ENCODE assay signal across 8 cellular contexts in the genomic region with DNA sequence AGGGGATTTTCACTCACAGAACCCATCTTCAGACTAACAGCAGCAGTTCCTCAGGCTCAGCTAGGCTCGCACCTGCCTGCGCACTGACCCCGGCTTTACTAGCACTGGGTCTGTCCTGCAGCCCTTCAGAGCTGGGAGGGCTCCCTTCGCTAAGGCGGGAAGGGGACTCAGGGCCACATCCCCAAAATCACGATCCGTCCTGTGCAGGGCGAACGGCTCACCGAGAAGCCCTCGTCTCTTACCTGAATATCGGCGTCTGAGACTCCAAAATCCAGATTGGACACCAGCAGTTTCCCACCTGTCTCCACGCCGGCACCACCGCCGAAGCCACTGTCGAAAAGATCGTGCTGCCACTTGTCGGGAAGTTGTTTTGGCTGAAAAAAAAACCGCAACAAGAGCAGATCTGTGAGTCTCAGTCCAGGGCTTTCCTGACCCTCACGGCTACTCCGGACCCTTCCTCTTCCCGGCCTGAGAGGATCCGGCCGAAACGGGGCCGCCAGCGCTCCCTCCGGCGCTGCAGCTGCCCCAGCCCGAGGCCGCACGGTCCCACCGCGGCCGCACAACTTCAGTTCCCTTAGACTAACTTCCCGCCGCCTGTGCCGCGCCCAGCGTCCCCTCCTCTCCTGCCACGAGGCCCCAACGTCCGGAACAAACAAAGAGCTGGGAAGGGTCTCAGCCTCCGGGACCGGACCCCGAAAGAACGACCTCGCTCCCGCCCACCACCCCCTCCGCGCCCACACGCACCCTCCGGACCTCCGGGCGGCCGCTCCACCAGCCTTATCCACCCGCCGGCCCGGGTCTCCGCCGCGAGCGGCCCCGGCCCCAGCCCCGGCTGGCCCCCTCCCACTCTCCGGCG. TPM values are rescaled to one million over a fixed set of nuclear protein-coding genes. Genes with fewer than 3 reads are reported as not detected.
A peak's percentile ranks its signal among the peaks of the same experiment; 100 is the strongest.
DNase-seq lines count a peak whose midpoint lies in the region; ATAC-seq, FAIRE-seq and TF ChIP-seq lines count a peak whose summit lies in the region.

No MANE protein-coding gene starts in this region.

- H3F3A ChIP-seq in PC-9 (ENCODE audit: insufficient read depth, low read depth) (peaks cover 33% of the 10 kb centered on the region), neural cell (ENCODE audit: insufficient read depth, low read length, poor library complexity, severe bottlenecking) (no peaks in the 10 kb centered on the region)

- peak; percentile 17 for ATAC-seq in GM21360 (IDR thresholded peaks at IDR 0.05; ENCODE audit: unreplicated experiment)
- ATAC-seq in HG02588 (IDR thresholded peaks at IDR 0.05; ENCODE audit: unreplicated experiment): no peak

- no peak for TF ChIP-seq RAD21 in neural cell (conservative IDR thresholded peaks at IDR 0.05)

- FAIRE-seq in H54 (lab: Jason Lieb, UNC): no peak

- H4K20me1 ChIP-seq in PC-9 (ENCODE audit: insufficient read depth) (peaks cover 3% of the 10 kb centered on the region), neural cell (ENCODE audit: insufficient read depth) (no peaks in the 10 kb centered on the region)

- intact Hi-C loops in PC-9 (cut with micrococcal nuclease; ENCODE audit: unreplicated experiment): loop anchor here (10.0 kb wide), 1 partner anchor 214 kb away; no protein-coding TSS in a partner anchor

- H3K9me3 ChIP-seq in PC-9 (ENCODE audit: insufficient read depth, low read depth): no peaks in the 10 kb centered on the region
- H3K9me3 ChIP-seq in duodenal mucosa (ENCODE audit: control insufficient read depth in 1 of 2, low read length in 2 of 2): no peaks in the 10 kb centered on the region
- no peaks in the 10 kb centered on the region for H3K9me3 ChIP-seq in neural cell (ENCODE audit: low read length)

- TF ChIP-seq CTCF in AG09309 (IDR thresholded peaks at IDR 0.05; ENCODE audit: control insufficient read depth, insufficient read depth, low read depth, low read length, missing control alignments): no peak
- TF ChIP-seq CTCF in PC-9 (conservative IDR thresholded peaks at IDR 0.05): no peak
- TF ChIP-seq CTCF in neural cell (IDR thresholded peaks at IDR 0.05; ENCODE audit: poor library complexity, severe bottlenecking): no peak

- no peaks in the 10 kb centered on the region for H3K9me2 ChIP-seq in PC-9 (ENCODE audit: insufficient read depth)
- no peaks in the 10 kb centered on the region for H3K9me2 ChIP-seq in neural cell (ENCODE audit: insufficient read depth, low read length)

- CTCF ChIA-PET in PC-9 (lab: Charles Lee): no interaction called here

- H3K36me3 ChIP-seq in PC-9 (ENCODE audit: low read depth) (no peaks in the 10 kb centered on the region), duodenal mucosa (ENCODE audit: control insufficient read depth in 1 of 2, insufficient read depth in 2 of 2, low read length in 2 of 2) (peaks cover 36 to 51% of the 10 kb centered on the region in 2 donors), neural cell (ENCODE audit: insufficient read depth, low read length) (no peaks in the 10 kb centered on the region)

- no peak for TF ChIP-seq POLR2A in H54 (IDR thresholded peaks at IDR 0.05; ENCODE audit: low read depth, low read length)

- H3K9ac ChIP-seq in duodenal mucosa (ENCODE audit: low read depth in 1 of 2, low read length in 2 of 2) (peak overlapping the region; percentile 81 to 86), neural cell (ENCODE audit: low read length) (peak overlapping the region; percentile 74)

- POLR2A ChIA-PET in PC-9 (lab: Charles Lee; ENCODE audit: unreplicated experiment): interaction anchor here (0.7 kb wide), 1 partner anchor 26 kb away, joined by 5 read pairs; no protein-coding TSS in a partner anchor

- BruUV-seq in PC-9 (replicated peaks; lab: Mats Ljungman, UMichigan): no TSS peak

- H3K79me2 ChIP-seq in PC-9 (ENCODE audit: low read depth) (peaks cover 46% of the 10 kb centered on the region), neural cell (replicated peaks; ENCODE audit: insufficient read depth, low read length) (peaks cover 13% of the 10 kb centered on the region)

- H2AFZ ChIP-seq in PC-9 (no peak overlapping the region), neural cell (ENCODE audit: low read depth, low read length) (no peak overlapping the region)

- H3K4me1 ChIP-seq in PC-9 (replicated peaks; ENCODE audit: insufficient read depth) (peaks cover 21% of the 10 kb centered on the region), duodenal mucosa (ENCODE audit: control insufficient read depth in 1 of 2, insufficient read depth in 2 of 2, low read length in 2 of 2) (peaks cover 10 to 13% of the 10 kb centered on the region in 2 donors)

- no peak for TF ChIP-seq EP300 in neural cell (conservative IDR thresholded peaks at IDR 0.05; ENCODE audit: poor library complexity, severe bottlenecking)

- H3K27ac ChIP-seq in PC-9 (no peak overlapping the region), duodenal mucosa (ENCODE audit: low read depth, low read length) (peak overlapping the region; percentile 42), neural cell (ENCODE audit: low read length) (peak overlapping the region; percentile 16)

- H3K4me3 ChIP-seq in AG09309 (ENCODE audit: control insufficient read depth, low read depth, low read length): peak overlapping the region; percentile 59
- peak overlapping the region; percentile 66 for H3K4me3 ChIP-seq in PC-9
- H3K4me3 ChIP-seq in duodenal mucosa (ENCODE audit: low read depth in 1 of 2, low read length in 2 of 2): peak overlapping the region; percentile 88 to 93
- peak overlapping the region; percentile 88 for H3K4me3 ChIP-seq in neural cell (ENCODE audit: low read length)

- H3K4me2 ChIP-seq in PC-9 (peak overlapping the region; percentile 90), neural cell (ENCODE audit: low read length) (peak overlapping the region; percentile 59)

- H3K27me3 ChIP-seq in PC-9 (ENCODE audit: insufficient read depth, low read depth): no peaks in the 10 kb centered on the region
- H3K27me3 ChIP-seq in duodenal mucosa (ENCODE audit: control insufficient read depth in 1 of 2, insufficient read depth in 2 of 2, low read length in 2 of 2): no peaks in the 10 kb centered on the region
- H3K27me3 ChIP-seq in neural cell (ENCODE audit: insufficient read depth, low read depth, low read length): no peaks in the 10 kb centered on the region

- DNase-seq in AG09309 (ENCODE audit: low read depth) (no peak), PC-9 (no peak), H54 (ENCODE audit: insufficient read length, low spot score) (no peak), NAMALWA (ENCODE audit: low spot score) (no peak)

TF ChIP-seq in neural cell, 6 proteins besides CTCF, POLR2A, EP300 and RAD21:
- TF ChIP-seq MXI1 (conservative IDR thresholded peaks at IDR 0.05; ENCODE audit: poor library complexity, severe bottlenecking): no peak
- no peak for TF ChIP-seq POLR2AphosphoS5 (IDR thresholded peaks at IDR 0.05)
- TF ChIP-seq, protein P1, sequence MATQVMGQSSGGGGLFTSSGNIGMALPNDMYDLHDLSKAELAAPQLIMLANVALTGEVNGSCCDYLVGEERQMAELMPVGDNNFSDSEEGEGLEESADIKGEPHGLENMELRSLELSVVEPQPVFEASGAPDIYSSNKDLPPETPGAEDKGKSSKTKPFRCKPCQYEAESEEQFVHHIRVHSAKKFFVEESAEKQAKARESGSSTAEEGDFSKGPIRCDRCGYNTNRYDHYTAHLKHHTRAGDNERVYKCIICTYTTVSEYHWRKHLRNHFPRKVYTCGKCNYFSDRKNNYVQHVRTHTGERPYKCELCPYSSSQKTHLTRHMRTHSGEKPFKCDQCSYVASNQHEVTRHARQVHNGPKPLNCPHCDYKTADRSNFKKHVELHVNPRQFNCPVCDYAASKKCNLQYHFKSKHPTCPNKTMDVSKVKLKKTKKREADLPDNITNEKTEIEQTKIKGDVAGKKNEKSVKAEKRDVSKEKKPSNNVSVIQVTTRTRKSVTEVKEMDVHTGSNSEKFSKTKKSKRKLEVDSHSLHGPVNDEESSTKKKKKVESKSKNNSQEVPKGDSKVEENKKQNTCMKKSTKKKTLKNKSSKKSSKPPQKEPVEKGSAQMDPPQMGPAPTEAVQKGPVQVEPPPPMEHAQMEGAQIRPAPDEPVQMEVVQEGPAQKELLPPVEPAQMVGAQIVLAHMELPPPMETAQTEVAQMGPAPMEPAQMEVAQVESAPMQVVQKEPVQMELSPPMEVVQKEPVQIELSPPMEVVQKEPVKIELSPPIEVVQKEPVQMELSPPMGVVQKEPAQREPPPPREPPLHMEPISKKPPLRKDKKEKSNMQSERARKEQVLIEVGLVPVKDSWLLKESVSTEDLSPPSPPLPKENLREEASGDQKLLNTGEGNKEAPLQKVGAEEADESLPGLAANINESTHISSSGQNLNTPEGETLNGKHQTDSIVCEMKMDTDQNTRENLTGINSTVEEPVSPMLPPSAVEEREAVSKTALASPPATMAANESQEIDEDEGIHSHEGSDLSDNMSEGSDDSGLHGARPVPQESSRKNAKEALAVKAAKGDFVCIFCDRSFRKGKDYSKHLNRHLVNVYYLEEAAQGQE (IDR thresholded peaks at IDR 0.05; ENCODE audit: borderline replicate concordance): no peak
- no peak for TF ChIP-seq SMC3 (conservative IDR thresholded peaks at IDR 0.05; ENCODE audit: poor library complexity)
- TF ChIP-seq TAF1 (IDR thresholded peaks at IDR 0.05; ENCODE audit: low read depth): no peak
- no peak for TF ChIP-seq EZH2 (IDR thresholded peaks at IDR 0.05; ENCODE audit: borderline replicate concordance, insufficient read depth, low read length, poor library complexity, severe bottlenecking)

RNA-seq across cellular contexts. Expression of gene ALYREF, which starts 0.7 kb away (rescaled TPM):
- 138 and 156 TPM in 2 replicates for total RNA-seq in PC-9 (2021)
- polyA plus RNA-seq in neural cell: 73.3 and 81.4 TPM in 2 replicates
- polyA minus RNA-seq in neural cell: 69.3 and 80.3 TPM in 2 replicates

RNA-seq across cellular contexts. Expression of gene ANAPC11, which starts 0.8 kb away (rescaled TPM):
- 187 and 256 TPM in 2 replicates for total RNA-seq in PC-9 (2021)
- polyA plus RNA-seq in neural cell: 371 and 389 TPM in 2 replicates
- 66.0 and 75.2 TPM in 2 replicates for polyA minus RNA-seq in neural cell

RNA-seq across cellular contexts. Expression of gene NPB, which starts 11.4 kb away (rescaled TPM):
- total RNA-seq in PC-9 (2021): 0.83 and 1.1 TPM in 2 replicates
- 1.3 and 1.7 TPM in 2 replicates for polyA plus RNA-seq in neural cell
- 2.5 and 4.4 TPM in 2 replicates for polyA minus RNA-seq in neural cell

RNA-seq across cellular contexts. Expression of gene ARHGDIA, which starts 19.5 kb away (rescaled TPM):
- 242 and 309 TPM in 2 replicates for total RNA-seq in PC-9 (2021)
- polyA plus RNA-seq in neural cell: 16.1 and 26.9 TPM in 2 replicates
- 27.8 and 42.6 TPM in 2 replicates for polyA minus RNA-seq in neural cell

RNA-seq across cellular contexts. Expression of gene PCYT2, which starts 20.5 kb away (rescaled TPM):
- 54.7 and 82.2 TPM in 2 replicates for total RNA-seq in PC-9 (2021)
- 28.9 and 35.3 TPM in 2 replicates for polyA plus RNA-seq in neural cell
- polyA minus RNA-seq in neural cell: 22.8 and 28.7 TPM in 2 replicates
